Comparison of ENCODE assay signal across 28 cellular contexts in the genomic region with DNA sequence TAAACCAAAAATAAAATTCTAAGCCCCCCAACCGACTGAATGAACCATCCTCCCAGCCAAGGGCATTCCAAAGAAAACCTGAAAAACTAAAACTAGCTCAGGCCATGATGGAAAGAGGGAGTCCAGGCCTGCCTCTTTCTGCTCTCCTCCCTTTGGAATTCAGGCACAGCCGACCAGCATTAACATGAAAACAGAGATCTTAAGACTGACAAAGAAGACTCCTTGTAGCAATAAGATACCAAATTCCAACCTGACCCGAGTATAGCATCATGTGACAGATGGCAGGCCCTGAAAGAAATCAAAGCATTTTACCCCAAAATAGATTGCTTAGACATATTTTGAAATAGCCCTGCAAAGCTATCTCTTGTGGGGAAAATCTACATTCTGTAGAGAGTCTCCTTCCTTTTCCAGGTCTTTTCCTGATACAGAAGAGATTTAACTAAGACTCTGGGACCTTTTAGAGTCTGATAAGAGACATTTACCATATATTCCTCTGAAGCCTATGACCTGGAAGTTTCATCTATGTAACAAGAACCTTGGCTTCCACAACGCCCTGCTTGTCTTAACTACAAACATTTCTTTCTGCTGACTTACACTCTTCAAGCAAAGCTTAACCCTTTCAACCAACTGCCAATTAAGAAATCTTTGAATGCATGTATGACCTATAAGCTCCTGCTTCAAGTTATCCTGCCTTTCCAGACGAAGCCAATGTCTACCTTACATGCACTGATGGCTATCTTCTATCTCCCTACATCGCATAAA. TPM values are rescaled to one million over a fixed set of nuclear protein-coding genes. Genes with fewer than 3 reads are reported as not detected.
A peak's percentile ranks its signal among the peaks of the same experiment; 100 is the strongest.
DNase-seq lines count a peak whose midpoint lies in the region; TF ChIP-seq lines count a peak whose summit lies in the region.
"Had no signal": no experiment of that assay in that cellular context is flagged by ENCODE, and none has a peak within 500 bp of the region (broad histone marks: within the 10 kb centered on the region; RNA-seq: fewer than 3 reads in every experiment).

No MANE protein-coding gene starts in this region.

- peaks cover 55% of the 10 kb centered on the region for H3K4me1 ChIP-seq in HUES48 (ENCODE audit: control insufficient read depth, insufficient read depth, low read length)
- H3K4me1 ChIP-seq in iPS-18a (ENCODE audit: control insufficient read depth, low read depth, low read length): peaks cover 44% of the 10 kb centered on the region
- H3K4me1 ChIP-seq in parathyroid adenoma: peaks cover 13% of the 10 kb centered on the region
- H3K4me1 ChIP-seq: sigmoid colon had no signal

- H3K79me2 ChIP-seq in SU-DHL-6 (ENCODE audit: insufficient read depth, low read length): peaks cover 3% of the 10 kb centered on the region; the same call in 1 of the 2 replicates
- no peaks in the 10 kb centered on the region for H3K79me2 ChIP-seq in parathyroid adenoma

- H3K9ac ChIP-seq in HUES48 (ENCODE audit: low read depth, low read length) (peak overlapping the region; percentile 29), SU-DHL-6 (ENCODE audit: low read length) (no peak overlapping the region), iPS-18a (ENCODE audit: low read length) (peak overlapping the region; percentile 77), parathyroid adenoma (no peak overlapping the region)
- H3K9ac ChIP-seq: GM23248 had no signal

- H3K9me2 ChIP-seq in SU-DHL-6 (replicated peaks; ENCODE audit: insufficient read depth, low read length): no peaks in the 10 kb centered on the region

- H3K4me3 ChIP-seq in HUES48 (ENCODE audit: low read depth, low read length) (no peak overlapping the region; the same call in 1 of the 2 replicates), SU-DHL-6 (ENCODE audit: insufficient read depth, low read length, poor library complexity, severe bottlenecking) (no peak overlapping the region), iPS-18a (ENCODE audit: low read length) (peak overlapping the region; percentile 15), parathyroid adenoma (ENCODE audit: low read depth, low read length) (no peak overlapping the region)
- H3K4me3 ChIP-seq: GM23248, mucosa of descending colon, sigmoid colon had no signal

- H3F3A ChIP-seq in SU-DHL-6 (ENCODE audit: insufficient read depth): peaks cover 7% of the 10 kb centered on the region; the same call in 1 of the 2 replicates

- H3K27me3 ChIP-seq in HUES48 (ENCODE audit: control insufficient read depth, insufficient read depth, low read length) (no peaks in the 10 kb centered on the region), SU-DHL-6 (ENCODE audit: low read length) (no peaks in the 10 kb centered on the region), iPS-18a (ENCODE audit: control insufficient read depth, insufficient read depth, low read length) (no peaks in the 10 kb centered on the region), parathyroid adenoma (ENCODE audit: control insufficient read depth, insufficient read depth, low read length) (no peaks in the 10 kb centered on the region)
- H3K27me3 ChIP-seq: sigmoid colon had no signal

- DNase-seq in NCI-H69 (lab: John Stamatoyannopoulos, UW) (no peak), NCI-H2227 (lab: John Stamatoyannopoulos, UW; ENCODE audit: unreplicated experiment) (no peak), NOMO-1 treated with DMSO at 0.1 percent for 48 hours (lab: John Stamatoyannopoulos, UW; ENCODE audit: unreplicated experiment) (no peak), cardiac septum (ENCODE audit: low spot score) (no peak)
- DNase-seq: activated CD4-positive, alpha-beta memory T cell treated with anti-CD3 and anti-CD28 coated beads, Interleukin-2, amount 10 ng/mL, durations not matched to agents 7 days and 5 days; activated CD4-positive, CD25-positive, alpha-beta regulatory T cell treated with anti-CD3 and anti-CD28 coated beads, Interleukin-2, amount 50 U/mL, for 72 hours; activated naive CD8-positive, alpha-beta T cell treated with anti-CD3 and anti-CD28 coated beads for 36 hours; cerebellar nuclear complex; EL; GM23248; head of caudate nucleus; kidney; mucosa of descending colon; NCI-H1105 treated with DMSO at 0.1 percent for 48 hours; NCI-H2081 treated with DMSO at 0.1 percent for 48 hours; NCI-H446; nephron progenitor cell; PC-3; Right ventricle myocardium superior; sigmoid colon; stimulated activated CD8-positive, alpha-beta memory T cell treated with anti-CD3 and anti-CD28 coated beads, Interleukin-4, amount 100 ng/mL, for 48 hours had no signal

- H3K9me3 ChIP-seq in HUES48 (ENCODE audit: control insufficient read depth, insufficient read depth, low read length): no peaks in the 10 kb centered on the region
- H3K9me3 ChIP-seq in SU-DHL-6 (ENCODE audit: insufficient read depth, low read length): no peaks in the 10 kb centered on the region
- no peaks in the 10 kb centered on the region for H3K9me3 ChIP-seq in iPS-18a (ENCODE audit: control insufficient read depth, low read depth, low read length)
- H3K9me3 ChIP-seq in parathyroid adenoma (ENCODE audit: control insufficient read depth, low read length): no peaks in the 10 kb centered on the region
- H3K9me3 ChIP-seq: mucosa of descending colon, sigmoid colon had no signal

- no peaks in the 10 kb centered on the region for H3K36me3 ChIP-seq in HUES48 (ENCODE audit: control insufficient read depth, insufficient read depth, low read length)
- H3K36me3 ChIP-seq in SU-DHL-6 (ENCODE audit: low read length): no peaks in the 10 kb centered on the region
- H3K36me3 ChIP-seq in iPS-18a (ENCODE audit: control insufficient read depth, low read depth, low read length): no peaks in the 10 kb centered on the region
- no peaks in the 10 kb centered on the region for H3K36me3 ChIP-seq in parathyroid adenoma (ENCODE audit: control insufficient read depth, insufficient read depth, low read length)
- H3K36me3 ChIP-seq: sigmoid colon had no signal

- H3K4me2 ChIP-seq in SU-DHL-6 (ENCODE audit: low read depth, low read length, poor library complexity, severe bottlenecking) (no peak overlapping the region), parathyroid adenoma (ENCODE audit: low read length) (no peak overlapping the region)

- H2AFZ ChIP-seq in SU-DHL-6 (ENCODE audit: low read depth, low read length, severe bottlenecking): no peak overlapping the region
- peak overlapping the region; percentile 58 for H2AFZ ChIP-seq in parathyroid adenoma
- H2AFZ ChIP-seq: GM23248 had no signal

- intact Hi-C loops in cardiac septum (cut with DNase I): no loop called here

- peak overlapping the region; percentile 96 for H3K27ac ChIP-seq in HUES48 (ENCODE audit: low read depth, low read length)
- peak overlapping the region; percentile 29; the same call in 1 of the 2 replicates for H3K27ac ChIP-seq in SU-DHL-6 (ENCODE audit: low read depth, low read length)
- peak overlapping the region; percentile 98 for H3K27ac ChIP-seq in iPS-18a (ENCODE audit: low read length)
- no peak overlapping the region for H3K27ac ChIP-seq in parathyroid adenoma
- H3K27ac ChIP-seq: C4-2B, epithelial cell of prostate, GM23248, sigmoid colon had no signal

- TF ChIP-seq CTCF in SU-DHL-6 (IDR thresholded peaks at IDR 0.05; ENCODE audit: insufficient read depth, low read length, poor library complexity, severe bottlenecking): no peak
- no peak for TF ChIP-seq CTCF in parathyroid adenoma (IDR thresholded peaks at IDR 0.05)

- H4K20me1 ChIP-seq in SU-DHL-6 (ENCODE audit: low read depth, low read length): no peaks in the 10 kb centered on the region

RNA-seq across cellular contexts. Expression of a gene that starts 22.2 kb away (rescaled TPM):
- total RNA-seq in cardiac septum: 135 TPM
- total RNA-seq: HepG2 had no signal

Comparison
In these comparisons a context has a peak if more than half of its experiments do, and no peak if none do; other contexts are left out.
1. H3K9ac ChIP-seq: peak in HUES48 (single experiment) and iPS-18a (single experiment); none in SU-DHL-6 (single experiment) and parathyroid adenoma (single experiment).